1 cellular context compared by ENCODE assay signal in the genomic region with DNA sequence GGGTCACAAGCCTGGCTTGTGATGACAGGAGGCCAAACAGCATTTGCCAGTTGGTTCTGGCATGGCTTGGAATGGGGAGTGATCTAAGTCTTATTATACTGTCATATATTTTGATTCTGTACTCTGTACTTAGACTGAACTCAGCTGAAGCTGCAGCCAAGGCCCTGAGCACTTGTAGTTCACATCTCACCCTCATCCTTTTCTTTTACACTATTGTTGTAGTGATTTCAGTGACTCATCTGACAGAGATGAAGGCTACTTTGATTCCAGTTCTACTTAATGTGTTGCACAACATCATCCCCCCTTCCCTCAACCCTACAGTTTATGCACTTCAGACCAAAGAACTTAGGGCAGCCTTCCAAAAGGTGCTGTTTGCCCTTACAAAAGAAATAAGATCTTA.
TF ChIP-seq lines count a peak whose summit lies in the region.

No MANE protein-coding gene starts in this region.

TF ChIP-seq in IMR-90, 13 proteins besides CTCF, POLR2A, EP300 and RAD21:
- TF ChIP-seq CEBPB (IDR thresholded peaks at IDR 0.05; ENCODE audit: low read depth, low read length) (peak; percentile 69), CHD1 (IDR thresholded peaks at IDR 0.05; ENCODE audit: low read depth, low read length) (no peak)
TF ChIP-seq in IMR-90: peak in this region for 1.
